Comparison of ENCODE assay signal across 8 cellular contexts in the genomic region with DNA sequence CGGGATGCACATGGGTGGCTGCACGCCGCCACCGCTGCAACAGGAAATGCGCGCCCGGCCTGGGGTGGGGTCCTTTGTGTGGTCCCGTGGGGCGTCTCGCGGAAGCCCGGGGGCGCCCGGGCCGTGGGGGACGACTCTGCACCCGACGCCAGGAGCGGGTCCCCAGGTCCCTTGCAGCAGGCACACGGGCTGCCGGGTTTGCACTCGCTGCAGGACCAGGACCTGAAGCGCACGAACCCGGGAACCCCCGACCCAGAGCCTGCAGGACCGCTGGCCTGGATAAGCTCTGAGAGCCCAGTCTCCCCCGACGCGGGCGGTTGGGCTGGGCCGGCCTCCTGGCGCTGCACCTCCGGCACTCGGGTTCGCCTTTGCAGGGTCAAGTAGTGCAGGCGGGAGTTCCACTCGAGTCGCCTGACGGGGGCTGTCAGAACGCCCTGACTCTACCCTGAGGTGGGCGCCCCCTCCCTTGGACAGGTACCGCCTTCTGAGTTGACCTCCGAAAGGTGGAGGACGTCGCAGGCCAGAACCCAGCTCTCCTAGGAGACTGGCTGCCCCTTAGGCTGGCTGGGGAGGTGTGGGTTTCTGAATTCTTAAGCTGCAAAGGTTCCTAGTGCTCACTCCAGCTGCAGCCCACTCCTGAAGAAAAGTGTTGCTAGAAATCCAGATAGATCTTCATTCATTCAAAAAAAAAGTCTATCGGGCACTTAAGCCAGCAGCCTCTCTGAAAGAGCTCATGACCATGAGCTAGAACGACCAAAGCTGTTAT.
DNase-seq lines count a peak whose midpoint lies in the region; ATAC-seq and TF ChIP-seq lines count a peak whose summit lies in the region.

No MANE protein-coding gene starts in this region.

- H3K36me3 ChIP-seq in GM06990 (ENCODE audit: control insufficient read depth, insufficient read depth, low read length), result peaks cover 6% of the 10 kb centered on the region
- H3K36me3 ChIP-seq in HEK293 (ENCODE audit: control insufficient read depth in 2 of 2, insufficient read depth in 1 of 2, low read length in 2 of 2), result peaks cover 0 to 7% of the 10 kb centered on the region in 2 experiments; a peak in 2 of 3 replicates
- no peaks in the 10 kb centered on the region for H3K36me3 ChIP-seq in SU-DHL-6 (ENCODE audit: low read length)
- H3K36me3 ChIP-seq in ovary, result no peaks in the 10 kb centered on the region

- H3K4me3 ChIP-seq in GM06990 (replicated peaks; ENCODE audit: low read depth, low read length) (peak overlapping the region; percentile 65), HEK293 (ENCODE audit: low read depth, low read length) (peak overlapping the region; percentile 46), SU-DHL-6 (ENCODE audit: insufficient read depth, low read length, poor library complexity, severe bottlenecking) (peak overlapping the region; percentile 54), ovary (peak overlapping the region; percentile 62)

- no peak for DNase-seq in GM06990 (ENCODE audit: extremely low read depth, insufficient read length)
- DNase-seq in foreskin keratinocyte, result no peak
- peak; percentile 36 to 69 (median 53) for DNase-seq in ovary
- no peak for DNase-seq in germinal center (ENCODE audit: low spot score)
- no peak for DNase-seq in NCI-H774 (lab: John Stamatoyannopoulos, UW)

- POLR2A ChIA-PET in HEK293 (lab: Yijun Ruan, JAX), result interaction anchor here (0.6 kb wide), 1 partner anchor 9 kb away, joined by 3 read pairs; no protein-coding TSS in a partner anchor

- H3K4me2 ChIP-seq in SU-DHL-6 (ENCODE audit: low read depth, low read length, poor library complexity, severe bottlenecking), result peak overlapping the region; percentile 76

- CTCF ChIA-PET in HEK293 (lab: Yijun Ruan, JAX), result interaction anchor here (0.6 kb wide), 1 partner anchor 11 kb away, joined by 4 read pairs; no protein-coding TSS in a partner anchor

- H3K9ac ChIP-seq in SU-DHL-6 (ENCODE audit: low read length), result peak overlapping the region; percentile 62

- no peak for TF ChIP-seq POLR2A in ovary (IDR thresholded peaks at IDR 0.05)

- WGBS in ovary, 3 donors, result 3 to 6% (median 4%) methylated on average over 37 to 48 of the region's 48 CpGs

- H3F3A ChIP-seq in SU-DHL-6 (ENCODE audit: insufficient read depth), result peaks cover 12% of the 10 kb centered on the region

- H2AFZ ChIP-seq in SU-DHL-6 (ENCODE audit: low read depth, low read length, severe bottlenecking), result peak overlapping the region; percentile 73

- H3K4me1 ChIP-seq in HEK293 (ENCODE audit: control insufficient read depth, insufficient read depth, low read length), result peaks cover 8% of the 10 kb centered on the region
- H3K4me1 ChIP-seq in foreskin keratinocyte, result no peaks in the 10 kb centered on the region
- H3K4me1 ChIP-seq in ovary (ENCODE audit: insufficient read depth), result no peaks in the 10 kb centered on the region

- intact Hi-C loops in ovary (cut with DNase I), result no loop called here

- no peaks in the 10 kb centered on the region; the same call in 1 of the 2 replicates for H4K20me1 ChIP-seq in SU-DHL-6 (ENCODE audit: low read depth, low read length)

- H3K9me2 ChIP-seq in SU-DHL-6 (replicated peaks; ENCODE audit: insufficient read depth, low read length), result no peaks in the 10 kb centered on the region

- H3K9me3 ChIP-seq in HEK293 (ENCODE audit: control insufficient read depth, insufficient read depth, low read depth, low read length), result no peaks in the 10 kb centered on the region
- no peaks in the 10 kb centered on the region for H3K9me3 ChIP-seq in SU-DHL-6 (ENCODE audit: insufficient read depth, low read length)
- H3K9me3 ChIP-seq in ovary, result no peaks in the 10 kb centered on the region

- H3K27me3 ChIP-seq in GM06990 (replicated peaks; ENCODE audit: control insufficient read depth, insufficient read depth, low read length), result no peaks in the 10 kb centered on the region
- no peaks in the 10 kb centered on the region for H3K27me3 ChIP-seq in SU-DHL-6 (ENCODE audit: low read length)
- no peaks in the 10 kb centered on the region for H3K27me3 ChIP-seq in foreskin keratinocyte
- no peaks in the 10 kb centered on the region for H3K27me3 ChIP-seq in ovary

- TF ChIP-seq CTCF in GM06990 (IDR thresholded peaks at IDR 0.05; ENCODE audit: insufficient read depth, low read length, poor library complexity, severe bottlenecking) (no peak), HEK293 (tag by site-specific recombination; IDR thresholded peaks at IDR 0.05) (no peak), SU-DHL-6 (IDR thresholded peaks at IDR 0.05; ENCODE audit: insufficient read depth, low read length, poor library complexity, severe bottlenecking) (no peak), foreskin keratinocyte (conservative IDR thresholded peaks at IDR 0.05) (no peak), ovary (IDR thresholded peaks at IDR 0.05) (no peak)

- peaks cover 36% of the 10 kb centered on the region for H3K79me2 ChIP-seq in SU-DHL-6 (ENCODE audit: insufficient read depth, low read length)

- TF ChIP-seq EP300 in ovary (IDR thresholded peaks at IDR 0.05), result no peak

- ATAC-seq in foreskin keratinocyte (peak; percentile 6), HG02763 (IDR thresholded peaks at IDR 0.05; ENCODE audit: unreplicated experiment) (no peak)

- H3K27ac ChIP-seq in HEK293 (ENCODE audit: extremely low read depth, low read depth, low read length), result peak overlapping the region; percentile 29; the same call in 1 of the 2 replicates
- no peak overlapping the region for H3K27ac ChIP-seq in SU-DHL-6 (ENCODE audit: low read depth, low read length)
- H3K27ac ChIP-seq in foreskin keratinocyte, result no peak overlapping the region
- peak overlapping the region; percentile 25 to 85 for H3K27ac ChIP-seq in ovary

TF ChIP-seq in HEK293, 187 proteins besides CTCF, POLR2A, EP300 and RAD21 (continues in another document):
- no peak for TF ChIP-seq GLI2 (tag by site-specific recombination; IDR thresholded peaks at IDR 0.05; ENCODE audit: borderline replicate concordance, low read depth)
- peak; percentile 78 for TF ChIP-seq ZIC2 (tag by site-specific recombination; IDR thresholded peaks at IDR 0.05)
- no peak for TF ChIP-seq ZNF174 (tag by site-specific recombination; IDR thresholded peaks at IDR 0.05)
- no peak for TF ChIP-seq ZSCAN5A (tag by site-specific recombination; IDR thresholded peaks at IDR 0.05)
- 0 out of 2 replicates have a peak, but pooled peaks have one; percentile 20 for TF ChIP-seq ZNF2 (tag by site-specific recombination; IDR thresholded peaks at IDR 0.05)
- peak; percentile 53; the same call in 1 of the 2 replicates for TF ChIP-seq KLF8 (tag by site-specific recombination; IDR thresholded peaks at IDR 0.05)
- TF ChIP-seq ZNF610 (tag by site-specific recombination; IDR thresholded peaks at IDR 0.05; ENCODE audit: borderline replicate concordance), result no peak
- TF ChIP-seq, protein P1, sequence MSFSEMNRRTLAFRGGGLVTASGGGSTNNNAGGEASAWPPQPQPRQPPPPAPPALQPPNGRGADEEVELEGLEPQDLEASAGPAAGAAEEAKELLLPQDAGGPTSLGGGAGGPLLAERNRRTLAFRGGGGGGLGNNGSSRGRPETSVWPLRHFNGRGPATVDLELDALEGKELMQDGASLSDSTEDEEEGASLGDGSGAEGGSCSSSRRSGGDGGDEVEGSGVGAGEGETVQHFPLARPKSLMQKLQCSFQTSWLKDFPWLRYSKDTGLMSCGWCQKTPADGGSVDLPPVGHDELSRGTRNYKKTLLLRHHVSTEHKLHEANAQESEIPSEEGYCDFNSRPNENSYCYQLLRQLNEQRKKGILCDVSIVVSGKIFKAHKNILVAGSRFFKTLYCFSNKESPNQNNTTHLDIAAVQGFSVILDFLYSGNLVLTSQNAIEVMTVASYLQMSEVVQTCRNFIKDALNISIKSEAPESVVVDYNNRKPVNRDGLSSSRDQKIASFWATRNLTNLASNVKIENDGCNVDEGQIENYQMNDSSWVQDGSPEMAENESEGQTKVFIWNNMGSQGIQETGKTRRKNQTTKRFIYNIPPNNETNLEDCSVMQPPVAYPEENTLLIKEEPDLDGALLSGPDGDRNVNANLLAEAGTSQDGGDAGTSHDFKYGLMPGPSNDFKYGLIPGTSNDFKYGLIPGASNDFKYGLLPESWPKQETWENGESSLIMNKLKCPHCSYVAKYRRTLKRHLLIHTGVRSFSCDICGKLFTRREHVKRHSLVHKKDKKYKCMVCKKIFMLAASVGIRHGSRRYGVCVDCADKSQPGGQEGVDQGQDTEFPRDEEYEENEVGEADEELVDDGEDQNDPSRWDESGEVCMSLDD (tag by site-specific recombination; IDR thresholded peaks at IDR 0.05), result no peak
- peak; percentile 55; the same call in 1 of the 2 replicates for TF ChIP-seq KLF1 (tag by site-specific recombination; IDR thresholded peaks at IDR 0.05)
- peak; percentile 23; the same call in 1 of the 2 replicates for TF ChIP-seq ZFHX2 (tag by site-specific recombination; conservative IDR thresholded peaks at IDR 0.05)
- TF ChIP-seq ZNF274 (IDR thresholded peaks at IDR 0.05; ENCODE audit: low read length), result no peak
- no peak for TF ChIP-seq ZNF274 (tag by site-specific recombination; IDR thresholded peaks at IDR 0.05; ENCODE audit: borderline replicate concordance)
- TF ChIP-seq ZNF501 (tag by site-specific recombination; IDR thresholded peaks at IDR 0.05), result no peak
- no peak for TF ChIP-seq SETDB1 (IDR thresholded peaks at IDR 0.05; ENCODE audit: insufficient read length, low read length)

Comparison
In these comparisons a context has a peak if more than half of its experiments do, and no peak if none do; other contexts are left out.
1. DNase-seq: peak in ovary (5 of 5); none in GM06990 (single experiment), foreskin keratinocyte (0 of 2), germinal center (single experiment) and NCI-H774 (single experiment).
2. H3K27ac ChIP-seq: peak in HEK293 (single experiment) and ovary (2 of 2); none in SU-DHL-6 (single experiment) and foreskin keratinocyte (single experiment).
3. Peak in every context shown above with its lines, with median percentiles within 50 percentile points of each other: H3K4me3 ChIP-seq.